15 cellular contexts compared by ENCODE assay signal in the genomic region with DNA sequence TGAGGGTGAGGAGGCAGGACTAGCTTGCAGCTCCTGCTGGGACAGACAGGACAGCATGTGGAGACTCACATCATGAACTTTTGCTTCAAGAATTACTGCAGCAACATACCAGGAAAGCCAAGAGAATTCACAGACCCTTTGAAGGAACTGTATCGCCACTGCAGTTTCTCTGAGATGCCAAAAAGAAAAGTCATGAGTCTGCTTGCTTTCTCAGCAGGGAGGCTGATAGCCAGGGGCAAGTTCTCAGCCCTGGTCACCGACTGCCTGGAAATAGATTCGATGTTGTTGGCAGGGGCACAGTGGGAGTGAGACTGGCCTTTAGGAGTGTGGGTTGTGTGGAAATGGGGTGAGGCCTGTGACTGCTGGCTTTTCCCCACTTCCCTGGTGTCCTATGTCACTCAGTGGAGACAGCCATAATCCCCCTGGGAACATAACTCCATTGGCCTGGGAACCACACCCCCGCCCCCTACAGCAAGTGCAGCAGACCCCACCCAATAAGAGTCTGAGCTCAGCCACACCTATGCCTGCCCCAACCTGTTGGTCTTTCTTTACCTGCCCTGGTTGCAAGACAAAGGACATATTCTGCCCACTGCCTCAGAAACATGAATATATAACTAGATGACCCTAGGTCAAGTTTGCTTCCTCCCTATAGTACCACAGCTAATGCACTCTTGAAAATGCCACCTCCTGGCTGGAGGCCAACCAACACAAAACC. TPM values are rescaled to one million over a fixed set of nuclear protein-coding genes. Genes with fewer than 3 reads are reported as not detected.
A peak's percentile ranks its signal among the peaks of the same experiment; 100 is the strongest.
DNase-seq lines count a peak whose midpoint lies in the region; FAIRE-seq and TF ChIP-seq lines count a peak whose summit lies in the region.
"Had no signal": no experiment of that assay in that cellular context is flagged by ENCODE, and none has a peak within 500 bp of the region (broad histone marks: within the 10 kb centered on the region; RNA-seq: fewer than 3 reads in every experiment).

No MANE protein-coding gene starts in this region.

- H2AFZ ChIP-seq in astrocyte (ENCODE audit: low read depth, low read length) = peak overlapping the region; percentile 50
- H2AFZ ChIP-seq in mesenchymal stem cell (ENCODE audit: low read depth, low read length) = no peak overlapping the region

- 92% methylated on average over 4 of the region's 4 CpGs for WGBS in mesenchymal stem cell

- no peaks in the 10 kb centered on the region for H3K79me2 ChIP-seq in astrocyte (ENCODE audit: insufficient read depth, low read length)

- no peak overlapping the region for H2BK15ac ChIP-seq in mesenchymal stem cell (ENCODE audit: low read depth, poor library complexity, severe bottlenecking)

- H3K79me1 ChIP-seq in mesenchymal stem cell (replicated peaks; ENCODE audit: low read length, poor library complexity, severe bottlenecking) = no peaks in the 10 kb centered on the region

- H3K27me3 Mint-ChIP-seq in CD14-positive monocyte (ENCODE audit: low read depth in 3 of 3) = peaks cover 0 to 3% (median 0%) of the 10 kb centered on the region in 3 donors
- H3K27me3 Mint-ChIP-seq in HFFc6 (ENCODE audit: insufficient read depth) = peaks cover 4% of the 10 kb centered on the region
- peaks cover 6% of the 10 kb centered on the region for H3K27me3 Mint-ChIP-seq in astrocyte (ENCODE audit: low read depth, unreplicated experiment)
- no peaks in the 10 kb centered on the region for H3K27me3 Mint-ChIP-seq in activated T-helper 2 cell treated with anti-CD3 and anti-CD28 coated beads, Interferon-gamma antibody, Interleukin-2, Interleukin-4, amounts not matched to agents 10 μg/mL and 5 μg/mL and 100 μg/mL, durations not matched to agents 14 hours and 24 hours and 36 hours (ENCODE audit: low read depth)
- H3K27me3 Mint-ChIP-seq: naive B cell had no signal

- H2BK12ac ChIP-seq in mesenchymal stem cell (ENCODE audit: low read length in 2 of 2) = no peak overlapping the region

- H3K27ac ChIP-seq in astrocyte (ENCODE audit: low read depth, low read length) (no peak overlapping the region), mesenchymal stem cell (ENCODE audit: low read length, poor library complexity, severe bottlenecking) (peak overlapping the region; percentile 37)

- peaks cover 15% of the 10 kb centered on the region for H3K4me1 ChIP-seq in astrocyte (ENCODE audit: insufficient read depth, low read length)
- peaks cover 8% of the 10 kb centered on the region for H3K4me1 ChIP-seq in mesenchymal stem cell (ENCODE audit: control insufficient read depth, insufficient read depth, low read depth, low read length)

- no peak overlapping the region for H3K4ac ChIP-seq in mesenchymal stem cell (ENCODE audit: low read depth in 1 of 2, low read length in 2 of 2)

- H2BK120ac ChIP-seq in mesenchymal stem cell (ENCODE audit: low read depth, low read length) = no peak overlapping the region

- H3K4me1 Mint-ChIP-seq in CD14-positive monocyte (peaks cover 35% of the 10 kb centered on the region), HFFc6 (ENCODE audit: low read depth) (peaks cover 54% of the 10 kb centered on the region), astrocyte (ENCODE audit: low read depth, unreplicated experiment) (peaks cover 17% of the 10 kb centered on the region)
- peaks cover 36% of the 10 kb centered on the region for H3K4me1 Mint-ChIP-seq in activated T-helper 2 cell treated with anti-CD3 and anti-CD28 coated beads, Interferon-gamma antibody, Interleukin-2, Interleukin-4, amounts not matched to agents 10 μg/mL and 5 μg/mL and 100 μg/mL, durations not matched to agents 14 hours and 24 hours and 36 hours (ENCODE audit: low read depth)

- no peak overlapping the region for H2AK5ac ChIP-seq in mesenchymal stem cell (ENCODE audit: low read length, severe bottlenecking)

- H3K36me3 Mint-ChIP-seq in CD14-positive monocyte (peaks cover 15 to 17% of the 10 kb centered on the region in 2 donors), HFFc6 (ENCODE audit: low read depth) (peaks cover 11% of the 10 kb centered on the region; the same call in 1 of the 2 replicates), astrocyte (ENCODE audit: low read depth, unreplicated experiment) (peaks cover 6% of the 10 kb centered on the region)
- H3K36me3 Mint-ChIP-seq in activated T-helper 2 cell treated with anti-CD3 and anti-CD28 coated beads, Interferon-gamma antibody, Interleukin-2, Interleukin-4, amounts not matched to agents 10 μg/mL and 5 μg/mL and 100 μg/mL, durations not matched to agents 14 hours and 24 hours and 36 hours (ENCODE audit: low read depth) = peaks cover 53% of the 10 kb centered on the region

- H4K20me1 ChIP-seq in astrocyte (ENCODE audit: insufficient read depth, low read length) = no peaks in the 10 kb centered on the region

- H3K27ac Mint-ChIP-seq in CD14-positive monocyte = peak overlapping the region in 6 of 7 donors; percentile 8 to 85 (median 40)
- H3K27ac Mint-ChIP-seq in HFFc6 = peak overlapping the region; percentile 90
- H3K27ac Mint-ChIP-seq in astrocyte (ENCODE audit: unreplicated experiment) = no peak overlapping the region
- no peak overlapping the region for H3K27ac Mint-ChIP-seq in activated T-helper 2 cell treated with anti-CD3 and anti-CD28 coated beads, Interferon-gamma antibody, Interleukin-2, Interleukin-4, amounts not matched to agents 10 μg/mL and 5 μg/mL and 100 μg/mL, durations not matched to agents 14 hours and 24 hours and 36 hours

- H3K9me3 ChIP-seq in astrocyte (ENCODE audit: insufficient read depth, low read depth, low read length) = no peaks in the 10 kb centered on the region
- peaks cover 3% of the 10 kb centered on the region for H3K9me3 ChIP-seq in mesenchymal stem cell (ENCODE audit: control insufficient read depth, low read length)
- H3K9me3 ChIP-seq: adrenal gland had no signal

- H3K4me3 Mint-ChIP-seq in CD14-positive monocyte (no peak overlapping the region), HFFc6 (peak overlapping the region; percentile 57), astrocyte (ENCODE audit: unreplicated experiment) (no peak overlapping the region)
- H3K4me3 Mint-ChIP-seq in activated T-helper 2 cell treated with anti-CD3 and anti-CD28 coated beads, Interferon-gamma antibody, Interleukin-2, Interleukin-4, amounts not matched to agents 10 μg/mL and 5 μg/mL and 100 μg/mL, durations not matched to agents 14 hours and 24 hours and 36 hours (ENCODE audit: low read depth) = no peak overlapping the region

- H4K91ac ChIP-seq in mesenchymal stem cell (ENCODE audit: low read length) = no peak overlapping the region

- H3K18ac ChIP-seq in mesenchymal stem cell (ENCODE audit: low read depth in 1 of 2, low read length in 2 of 2) = no peak overlapping the region

- no peak for FAIRE-seq in astrocyte (lab: Jason Lieb, UNC)
- FAIRE-seq: urothelium cell line had no signal

- no peak overlapping the region for H4K8ac ChIP-seq in mesenchymal stem cell (ENCODE audit: low read length)

- H3K4me2 ChIP-seq in astrocyte (ENCODE audit: low read length) = peak overlapping the region; percentile 45
- H3K4me2 ChIP-seq in mesenchymal stem cell (ENCODE audit: low read length, poor library complexity, severe bottlenecking) = no peak overlapping the region

- H3K9me3 Mint-ChIP-seq in CD14-positive monocyte (peaks cover 3 to 30% (median 15%) of the 10 kb centered on the region in 7 donors), HFFc6 (no peaks in the 10 kb centered on the region), astrocyte (ENCODE audit: unreplicated experiment) (peaks cover 15% of the 10 kb centered on the region)
- peaks cover 41% of the 10 kb centered on the region for H3K9me3 Mint-ChIP-seq in activated T-helper 2 cell treated with anti-CD3 and anti-CD28 coated beads, Interferon-gamma antibody, Interleukin-2, Interleukin-4, amounts not matched to agents 10 μg/mL and 5 μg/mL and 100 μg/mL, durations not matched to agents 14 hours and 24 hours and 36 hours

- H3K23ac ChIP-seq in mesenchymal stem cell (ENCODE audit: low read length in 2 of 2) = no peak overlapping the region

- intact Hi-C loops in CD14-positive monocyte (cut with micrococcal nuclease) = no loop called here
- intact Hi-C loops in activated T-helper 2 cell treated with anti-CD3 and anti-CD28 coated beads, Interferon-gamma antibody, Interleukin-2, Interleukin-4, amounts not matched to agents 10 μg/mL and 5 μg/mL and 100 μg/mL, durations not matched to agents 14 hours and 24 hours and 36 hours (cut with micrococcal nuclease) = loop anchor here (5.0 kb wide), 3 partner anchors 282 to 487 kb away; a partner anchor contains a TSS

- no peak overlapping the region for H2BK5ac ChIP-seq in mesenchymal stem cell (ENCODE audit: low read depth, low read length, poor library complexity, severe bottlenecking)

- H3K4me3 ChIP-seq in astrocyte (ENCODE audit: insufficient read depth, low read depth, low read length) (no peak overlapping the region), mesenchymal stem cell (ENCODE audit: insufficient read depth in 1 of 2, low read depth in 1 of 2, low read length in 2 of 2) (no peak overlapping the region)

- DNase-seq in CD14-positive monocyte (ENCODE audit: low spot score) (no peak), HFFc6 (peak; percentile 42), astrocyte (ENCODE audit: low read depth) (peak; percentile 12), mesenchymal stem cell (no peak), NCI-H2081 treated with DMSO at 0.1 percent for 48 hours (lab: John Stamatoyannopoulos, UW) (no peak), CD1c-positive myeloid dendritic cell (ENCODE audit: extremely low spot score) (no peak)
- no peak for DNase-seq in activated T-helper 2 cell treated with anti-CD3 and anti-CD28 coated beads, Interferon-gamma antibody, Interleukin-2, Interleukin-4, amounts not matched to agents 10 μg/mL and 5 μg/mL and 100 μg/mL, durations not matched to agents 14 hours and 24 hours and 36 hours (ENCODE audit: low spot score)
- no peak for DNase-seq in stimulated activated CD4-positive, alpha-beta T cell treated with anti-CD3 and anti-CD28 coated beads, Interleukin-4, amount 100 ng/mL, for 1 hour
- DNase-seq: activated CD4-positive, alpha-beta T cell treated with anti-CD3 and anti-CD28 coated beads, Interleukin-2, amount 50 U/mL, for 48 hours; adrenal gland; H7; Karpas-422; naive B cell; NCI-H345 had no signal

- H3K36me3 ChIP-seq in astrocyte (ENCODE audit: insufficient read depth, low read length) (no peaks in the 10 kb centered on the region), mesenchymal stem cell (ENCODE audit: control insufficient read depth in 1 of 2, insufficient read depth in 2 of 2, low read depth in 1 of 2, low read length in 2 of 2) (peaks cover 0 to 4% of the 10 kb centered on the region in 2 experiments)
- H3K36me3 ChIP-seq: adrenal gland had no signal

- no peak for TF ChIP-seq CTCF in CD14-positive monocyte (IDR thresholded peaks at IDR 0.05)
- no peak for TF ChIP-seq CTCF in HFFc6 (IDR thresholded peaks at IDR 0.05)
- no peak for TF ChIP-seq CTCF in astrocyte (IDR thresholded peaks at IDR 0.05; ENCODE audit: insufficient read depth, low read depth, low read length)

- no peak overlapping the region for H3K9ac ChIP-seq in astrocyte (ENCODE audit: low read length)
- H3K9ac ChIP-seq in mesenchymal stem cell (ENCODE audit: low read length) = no peak overlapping the region

- no peak overlapping the region for H3K14ac ChIP-seq in mesenchymal stem cell (ENCODE audit: low read length in 2 of 2)

- H3K27me3 ChIP-seq in astrocyte (ENCODE audit: insufficient read depth, low read length) = no peaks in the 10 kb centered on the region
- no peaks in the 10 kb centered on the region for H3K27me3 ChIP-seq in mesenchymal stem cell (ENCODE audit: control insufficient read depth in 1 of 2, insufficient read depth in 1 of 2, low read length in 2 of 2)
- H3K27me3 ChIP-seq: adrenal gland had no signal

RNA-seq across cellular contexts. Expression of a gene that starts 1.6 kb away (rescaled TPM):
- 10 to 100 TPM in 1 of 2 donors, 1 to 10 TPM in 1; 7.2 to 14.7 TPM for polyA plus RNA-seq in CD14-positive monocyte
- total RNA-seq in HFFc6 (2021; fragmentation: NEBNext Ultra II Directional; extraction: Animal tissue kit (Norgen Biotek cat#: 25700)) = 10 to 100 TPM in 5 of 6 experiments, 1 to 10 TPM in 1; 8.7 to 17.6 (median 14.4) TPM
- total RNA-seq in astrocyte = 64.4 and 77.1 TPM in 2 replicates
- polyA plus RNA-seq in mesenchymal stem cell (2013, experiment 1 of 2) = 4.6 TPM
- 4.6 TPM for polyA plus RNA-seq in mesenchymal stem cell (2013, experiment 2 of 2)
- total RNA-seq in activated T-helper 2 cell treated with anti-CD3 and anti-CD28 coated beads, Interferon-gamma antibody, Interleukin-2, Interleukin-4, amounts not matched to agents 10 μg/mL and 5 μg/mL and 100 μg/mL, durations not matched to agents 14 hours and 24 hours and 36 hours = 9.3 and 9.4 TPM in 2 replicates

RNA-seq across cellular contexts. Expression of a gene that starts 28.8 kb away (rescaled TPM):
- polyA plus RNA-seq in CD14-positive monocyte = 10 to 100 TPM; 18.6 to 31.8 TPM
- total RNA-seq in HFFc6 (2021; fragmentation: NEBNext Ultra II Directional; extraction: Animal tissue kit (Norgen Biotek cat#: 25700)) = 1 to 10 TPM; 4.3 to 9.9 (median 7.8) TPM
- total RNA-seq in astrocyte = 45.2 and 55.6 TPM in 2 replicates
- 7.0 TPM for polyA plus RNA-seq in mesenchymal stem cell (2013, experiment 1 of 2)
- polyA plus RNA-seq in mesenchymal stem cell (2013, experiment 2 of 2) = 6.9 TPM
- 12.6 and 15.3 TPM in 2 replicates for total RNA-seq in activated T-helper 2 cell treated with anti-CD3 and anti-CD28 coated beads, Interferon-gamma antibody, Interleukin-2, Interleukin-4, amounts not matched to agents 10 μg/mL and 5 μg/mL and 100 μg/mL, durations not matched to agents 14 hours and 24 hours and 36 hours
- total RNA-seq: H7 had no signal

Comparison
In these comparisons a context has a peak if more than half of its experiments do, and no peak if none do; other contexts are left out.
1. DNase-seq: peak in HFFc6 (single experiment) and astrocyte (single experiment); none in CD14-positive monocyte (single experiment), mesenchymal stem cell (single experiment), activated T-helper 2 cell treated with anti-CD3 and anti-CD28 coated beads, Interferon-gamma antibody, Interleukin-2, Interleukin-4, amounts not matched to agents 10 μg/mL and 5 μg/mL and 100 μg/mL, durations not matched to agents 14 hours and 24 hours and 36 hours (single experiment), NCI-H2081 treated with DMSO at 0.1 percent for 48 hours (single experiment), stimulated activated CD4-positive, alpha-beta T cell treated with anti-CD3 and anti-CD28 coated beads, Interleukin-4, amount 100 ng/mL, for 1 hour (single experiment) and CD1c-positive myeloid dendritic cell (single experiment).
2. H3K27ac Mint-ChIP-seq: peak in CD14-positive monocyte (6 of 7) and HFFc6 (single experiment); none in astrocyte (single experiment) and activated T-helper 2 cell treated with anti-CD3 and anti-CD28 coated beads, Interferon-gamma antibody, Interleukin-2, Interleukin-4, amounts not matched to agents 10 μg/mL and 5 μg/mL and 100 μg/mL, durations not matched to agents 14 hours and 24 hours and 36 hours (single experiment).